ENCODE assay signal across 18 cellular contexts in the genomic region with DNA sequence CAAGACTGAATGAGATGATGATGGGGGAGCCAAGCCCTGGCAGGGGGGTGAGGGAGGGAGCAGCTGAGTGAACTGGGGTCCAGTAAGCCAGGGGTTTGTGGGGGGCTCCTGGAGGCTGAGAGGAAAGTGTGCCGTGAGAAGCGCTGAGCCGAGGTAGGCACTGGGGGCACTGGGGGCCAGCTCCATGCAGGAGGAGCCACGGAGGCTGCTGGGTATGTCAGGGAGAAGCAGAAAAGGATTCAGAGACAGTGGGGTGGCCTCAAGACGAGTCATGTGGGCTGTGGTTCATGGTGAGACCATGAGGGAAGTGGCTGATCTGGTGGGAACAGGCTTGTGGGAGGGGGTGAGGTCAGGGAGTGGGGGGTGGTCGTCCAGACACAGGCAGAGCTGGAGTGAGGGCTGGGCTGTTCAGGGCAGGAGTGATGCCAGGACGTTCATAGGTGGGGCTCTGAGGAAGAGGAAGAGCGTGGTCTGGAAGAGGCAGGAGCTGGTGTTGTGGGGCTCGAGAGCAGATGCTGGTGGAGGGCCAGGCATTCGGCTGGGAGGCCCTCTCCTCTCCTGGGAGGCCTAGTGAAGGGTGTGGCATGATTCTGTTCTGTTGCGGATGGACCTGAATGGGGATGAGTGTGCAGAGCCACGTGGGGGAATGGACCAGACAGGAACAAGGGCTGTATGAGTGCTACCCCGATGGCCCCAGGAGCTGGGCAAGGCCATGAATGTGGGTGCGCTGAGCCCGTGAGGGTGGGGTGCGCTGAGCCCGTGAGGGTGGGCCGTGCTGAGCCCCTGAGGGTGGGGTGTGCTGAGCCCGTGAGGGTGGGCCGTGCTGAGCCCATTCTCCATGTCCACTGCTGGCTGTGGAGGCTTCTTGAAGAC.
DNase-seq lines count a peak whose midpoint lies in the region; ATAC-seq, FAIRE-seq and TF ChIP-seq lines count a peak whose summit lies in the region.
"Had no signal": no experiment of that assay in that cellular context is flagged by ENCODE, and none has a peak within 500 bp of the region (broad histone marks: within the 10 kb centered on the region; RNA-seq: fewer than 3 reads in every experiment).

No MANE protein-coding gene starts in this region.

- no peaks in the 10 kb centered on the region for H3K9me3 Mint-ChIP-seq in activated naive CD4-positive, alpha-beta T cell treated with anti-CD3 and anti-CD28 coated beads, Interleukin-2, amount 50 U/mL, for 72 hours
- H3K9me3 Mint-ChIP-seq in stimulated activated naive B cell treated with anti-CD40 and anti-IgM and Interleukin-4, amounts not matched to agents 10 μg/mL and 1 μg/mL and 100 μg/mL, for 72 hours: peaks cover 2 to 3% of the 10 kb centered on the region in 2 donors

- no peak overlapping the region for H3K27ac ChIP-seq in kidney (ENCODE audit: low read depth in 2 of 2, low read length in 2 of 2)
- H3K27ac ChIP-seq: dorsolateral prefrontal cortex, gastroesophageal sphincter had no signal

- no peaks in the 10 kb centered on the region for H3K9me3 ChIP-seq in kidney (ENCODE audit: control insufficient read depth in 1 of 2, low read length in 2 of 2)
- H3K9me3 ChIP-seq: gastroesophageal sphincter had no signal

- TF ChIP-seq POLR2A in NB4 (IDR thresholded peaks at IDR 0.05; ENCODE audit: extremely low read depth, insufficient read length): no peak

- H3K9ac ChIP-seq in kidney (ENCODE audit: low read length in 2 of 2): no peak overlapping the region

- H3K4me1 ChIP-seq in kidney (ENCODE audit: control insufficient read depth in 1 of 2, insufficient read depth in 1 of 2, low read depth in 1 of 2, low read length in 2 of 2): peaks cover 0 to 11% of the 10 kb centered on the region in 2 donors
- H3K4me1 ChIP-seq: gastroesophageal sphincter had no signal

- H3K4me3 ChIP-seq in NB4 (ENCODE audit: low read depth, low read length) (no peak overlapping the region), kidney (ENCODE audit: low read length in 2 of 2) (no peak overlapping the region)
- H3K4me3 ChIP-seq: dorsolateral prefrontal cortex, gastroesophageal sphincter had no signal

- intact Hi-C loops in kidney (cut with DNase I): no loop called here

- H3K4me3 Mint-ChIP-seq in stimulated activated naive B cell treated with anti-CD40 and anti-IgM and Interleukin-4, amounts not matched to agents 10 μg/mL and 1 μg/mL and 100 μg/mL, for 72 hours: no peak overlapping the region
- H3K4me3 Mint-ChIP-seq: T-helper 17 cell had no signal

- no peaks in the 10 kb centered on the region for H3K27me3 Mint-ChIP-seq in stimulated activated naive B cell treated with anti-CD40 and anti-IgM and Interleukin-4, amounts not matched to agents 10 μg/mL and 1 μg/mL and 100 μg/mL, for 72 hours
- H3K27me3 Mint-ChIP-seq: T-helper 17 cell had no signal

- no peak for DNase-seq in activated naive CD4-positive, alpha-beta T cell treated with anti-CD3 and anti-CD28 coated beads, Interleukin-2, amount 50 U/mL, for 72 hours (ENCODE audit: low spot score in 2 of 2)
- no peak for DNase-seq in activated naive CD4-positive, alpha-beta T cell (lab: John Stamatoyannopoulos, UW)
- DNase-seq in NB4 (ENCODE audit: low read depth) (peak; percentile 21), kidney (peak; percentile 63), anterior cingulate cortex (lab: John Stamatoyannopoulos, UW) (no peak), NCI-H526 (lab: John Stamatoyannopoulos, UW) (no peak)
- DNase-seq in stimulated activated naive B cell treated with anti-CD40 and anti-IgM and Interleukin-4, amounts not matched to agents 10 μg/mL and 1 μg/mL and 100 μg/mL, for 72 hours: no peak
- DNase-seq: activated CD4-positive, CD25-positive, alpha-beta regulatory T cell; activated naive CD4-positive, alpha-beta T cell treated with anti-CD3 and anti-CD28 coated beads, Interleukin-2, amount 50 U/mL, for 16 hours; dorsolateral prefrontal cortex; Karpas-422; left colon; NCI-H1105; right cardiac atrium; T-helper 17 cell had no signal

- H3K36me3 Mint-ChIP-seq in activated naive CD4-positive, alpha-beta T cell treated with anti-CD3 and anti-CD28 coated beads, Interleukin-2, amount 50 U/mL, for 72 hours: peaks cover 0 to 9% of the 10 kb centered on the region in 2 donors
- peaks cover 47 to 48% of the 10 kb centered on the region in 2 donors for H3K36me3 Mint-ChIP-seq in stimulated activated naive B cell treated with anti-CD40 and anti-IgM and Interleukin-4, amounts not matched to agents 10 μg/mL and 1 μg/mL and 100 μg/mL, for 72 hours

- ATAC-seq in activated naive CD4-positive, alpha-beta T cell treated with anti-CD3 and anti-CD28 coated beads, Interleukin-2, amount 50 U/mL, for 72 hours: no peak
- no peak for ATAC-seq in stimulated activated naive B cell treated with anti-CD40 and anti-IgM and Interleukin-4, amounts not matched to agents 10 μg/mL and 1 μg/mL and 100 μg/mL, for 72 hours (replicated peaks)
- no peak for ATAC-seq in GM18867 (IDR thresholded peaks at IDR 0.05; ENCODE audit: unreplicated experiment)
- ATAC-seq: gastroesophageal sphincter, left colon, right cardiac atrium, T-helper 17 cell had no signal

- TF ChIP-seq CTCF in NB4 (IDR thresholded peaks at IDR 0.05; ENCODE audit: low read depth, low read length) (no peak), kidney (IDR thresholded peaks at IDR 0.05; ENCODE audit: borderline replicate concordance, extremely low read depth, insufficient read depth) (no peak)

- peaks cover 28 to 36% of the 10 kb centered on the region in 2 donors for H3K36me3 ChIP-seq in kidney (ENCODE audit: control insufficient read depth in 1 of 2, insufficient read depth in 2 of 2, low read length in 2 of 2)

- H3K27ac Mint-ChIP-seq in activated naive CD4-positive, alpha-beta T cell treated with anti-CD3 and anti-CD28 coated beads, Interleukin-2, amount 50 U/mL, for 72 hours: peak overlapping the region; percentile 33 to 87
- H3K27ac Mint-ChIP-seq in stimulated activated naive B cell treated with anti-CD40 and anti-IgM and Interleukin-4, amounts not matched to agents 10 μg/mL and 1 μg/mL and 100 μg/mL, for 72 hours: peak overlapping the region; percentile 75
- H3K27ac Mint-ChIP-seq: T-helper 17 cell had no signal

- H3K4me1 Mint-ChIP-seq in stimulated activated naive B cell treated with anti-CD40 and anti-IgM and Interleukin-4, amounts not matched to agents 10 μg/mL and 1 μg/mL and 100 μg/mL, for 72 hours: peaks cover 17% of the 10 kb centered on the region in 2 donors

- FAIRE-seq in kidney (lab: Jason Lieb, UNC): no peak
- FAIRE-seq: urothelium cell line had no signal

Comparison
In these comparisons a context has a peak if more than half of its experiments do, and no peak if none do; other contexts are left out.
1. DNase-seq: peak in NB4 (single experiment) and kidney (single experiment); none in activated naive CD4-positive, alpha-beta T cell treated with anti-CD3 and anti-CD28 coated beads, Interleukin-2, amount 50 U/mL, for 72 hours (0 of 2), activated naive CD4-positive, alpha-beta T cell (0 of 4), stimulated activated naive B cell treated with anti-CD40 and anti-IgM and Interleukin-4, amounts not matched to agents 10 μg/mL and 1 μg/mL and 100 μg/mL, for 72 hours (single experiment), anterior cingulate cortex (0 of 58) and NCI-H526 (0 of 2).